In the genomic region with DNA sequence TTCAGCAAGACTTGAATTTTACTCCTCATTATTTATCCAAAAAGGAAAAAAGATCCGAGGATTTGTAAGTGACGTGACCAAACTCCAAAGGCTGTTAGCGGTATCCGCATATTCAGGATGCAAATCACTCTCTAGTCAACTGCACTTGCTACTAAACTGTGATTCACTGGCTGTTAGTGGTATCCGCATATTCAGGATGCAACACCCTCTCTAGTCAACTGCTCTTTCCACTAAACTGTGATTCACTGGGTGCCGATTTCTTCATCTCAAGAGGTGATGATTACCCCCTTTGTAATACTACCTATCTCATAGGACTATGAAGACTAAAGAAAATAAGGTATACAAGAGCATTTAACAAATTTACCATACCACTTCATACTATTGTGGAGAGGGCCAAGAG, we compare ENCODE assay signal across 9 cellular contexts. TPM values are rescaled to one million over a fixed set of nuclear protein-coding genes. Genes with fewer than 3 reads are reported as not detected.
DNase-seq lines count a peak whose midpoint lies in the region; ATAC-seq and TF ChIP-seq lines count a peak whose summit lies in the region.
"Had no signal": no experiment of that assay in that cellular context is flagged by ENCODE, and none has a peak within 500 bp of the region (broad histone marks: within the 10 kb centered on the region; RNA-seq: fewer than 3 reads in every experiment).

No MANE protein-coding gene starts in this region.

- WGBS in hepatocyte (ENCODE audit: low lambda C conversion rate, missing lambda C conversion rate), result 77% methylated on average over 6 of the region's 6 CpGs
- 84 to 88% methylated on average over 6 of the region's 6 CpGs for WGBS in thyroid gland, 2 donors

- peak; percentile 39 for DNase-seq in activated CD4-positive, alpha-beta T cell treated with anti-CD3 and anti-CD28 coated beads for 36 hours
- no peak for DNase-seq in activated CD4-positive, alpha-beta T cell treated with anti-CD3 and anti-CD28 coated beads, Interleukin-2, amount 50 U/mL, for 4 hours
- peak; percentile 77 for DNase-seq in astrocyte of the hippocampus (ENCODE audit: low read depth, low spot score)
- DNase-seq in myocyte (ENCODE audit: low read depth), result peak; percentile 71
- no peak for DNase-seq in hepatocyte (ENCODE audit: low spot score)
- DNase-seq in NCI-H187 treated with DMSO at 0.1 percent for 48 hours (lab: John Stamatoyannopoulos, UW), result no peak
- DNase-seq in thyroid gland, result no peak
- DNase-seq: nephron progenitor cell had no signal

- no peak overlapping the region for H2AFZ ChIP-seq in hepatocyte

- peaks cover 98% of the 10 kb centered on the region for H3K79me2 ChIP-seq in hepatocyte

- no peaks in the 10 kb centered on the region for H3K27me3 Mint-ChIP-seq in activated CD4-positive, alpha-beta T cell treated with anti-CD3 and anti-CD28 coated beads for 36 hours

- H3K4me3 Mint-ChIP-seq in activated CD4-positive, alpha-beta T cell treated with anti-CD3 and anti-CD28 coated beads for 36 hours, result no peak overlapping the region
- H3K4me3 Mint-ChIP-seq: nephron progenitor cell had no signal

- H3K9me3 Mint-ChIP-seq in activated CD4-positive, alpha-beta T cell treated with anti-CD3 and anti-CD28 coated beads for 36 hours (ENCODE audit: low read depth), result no peaks in the 10 kb centered on the region
- H3K9me3 Mint-ChIP-seq: nephron progenitor cell had no signal

- H3K4me1 ChIP-seq in hepatocyte (ENCODE audit: insufficient read depth) (peaks cover 11% of the 10 kb centered on the region), thyroid gland (peaks cover 10 to 11% of the 10 kb centered on the region in 2 donors)

- no peaks in the 10 kb centered on the region for H3K9me2 ChIP-seq in hepatocyte (replicated peaks; ENCODE audit: insufficient read depth)

- peak overlapping the region; percentile 80 for H3K27ac Mint-ChIP-seq in activated CD4-positive, alpha-beta T cell treated with anti-CD3 and anti-CD28 coated beads for 36 hours
- H3K27ac Mint-ChIP-seq: nephron progenitor cell had no signal

- H3K27ac ChIP-seq in hepatocyte, result no peak overlapping the region
- H3K27ac ChIP-seq in thyroid gland, result no peak overlapping the region

- TF ChIP-seq POLR2A in thyroid gland (IDR thresholded peaks at IDR 0.05), result no peak

- no peaks in the 10 kb centered on the region for H3K9me3 ChIP-seq in hepatocyte (ENCODE audit: low read depth)
- H3K9me3 ChIP-seq in thyroid gland, result no peaks in the 10 kb centered on the region

- no peak for TF ChIP-seq CTCF in hepatocyte (IDR thresholded peaks at IDR 0.05; ENCODE audit: poor library complexity)
- no peak for TF ChIP-seq CTCF in thyroid gland (IDR thresholded peaks at IDR 0.05)

- intact Hi-C loops in activated CD4-positive, alpha-beta T cell treated with anti-CD3 and anti-CD28 coated beads for 36 hours (cut with DNase I, micrococcal nuclease), result loop anchor here (1.0 to 10.0 kb wide), 9 partner anchors 41 to 1287 kb away; a partner anchor contains a TSS
- intact Hi-C loops in thyroid gland (cut with DNase I), result no loop called here

- peaks cover 12% of the 10 kb centered on the region for H4K20me1 ChIP-seq in hepatocyte (ENCODE audit: insufficient read depth, poor library complexity, severe bottlenecking)

- no peak overlapping the region for H3K4me3 ChIP-seq in hepatocyte
- no peak overlapping the region for H3K4me3 ChIP-seq in thyroid gland (replicated peaks in 1 of 3)

- H3K4me1 Mint-ChIP-seq in activated CD4-positive, alpha-beta T cell treated with anti-CD3 and anti-CD28 coated beads for 36 hours, result peaks cover 69% of the 10 kb centered on the region

- CTCF ChIA-PET in activated CD4-positive, alpha-beta T cell treated with anti-CD3 and anti-CD28 coated beads for 36 hours (lab: Charles Lee), result no interaction called here

- peaks cover 21% of the 10 kb centered on the region for H3K36me3 Mint-ChIP-seq in activated CD4-positive, alpha-beta T cell treated with anti-CD3 and anti-CD28 coated beads for 36 hours (ENCODE audit: low read depth)

- no peak overlapping the region for H3K4me2 ChIP-seq in hepatocyte

- H3K27me3 ChIP-seq in hepatocyte (no peaks in the 10 kb centered on the region), thyroid gland (no peaks in the 10 kb centered on the region)

- H3K36me3 ChIP-seq in hepatocyte (replicated peaks; ENCODE audit: insufficient read depth, low read depth) (no peaks in the 10 kb centered on the region), thyroid gland (no peaks in the 10 kb centered on the region)

- ATAC-seq in activated CD4-positive, alpha-beta T cell treated with anti-CD3 and anti-CD28 coated beads for 36 hours, result peak; percentile 88
- peak; percentile 25 for ATAC-seq in HG02970 (IDR thresholded peaks at IDR 0.05; ENCODE audit: low FRiP score, unreplicated experiment)

- POLR2A ChIA-PET in activated CD4-positive, alpha-beta T cell treated with anti-CD3 and anti-CD28 coated beads for 36 hours (lab: Charles Lee), result interaction anchor here (0.7 kb wide), 1 partner anchor 41 kb away, joined by 3 read pairs; no protein-coding TSS in a partner anchor

RNA-seq across cellular contexts. Expression of a gene that starts 5.7 kb away (rescaled TPM):
- total RNA-seq in activated CD4-positive, alpha-beta T cell treated with anti-CD3 and anti-CD28 coated beads for 36 hours, result 10 to 100 TPM; 51.6 to 61.9 TPM
- total RNA-seq in myocyte (109 and 116 TPM in 2 replicates), hepatocyte (74.5 and 80.4 TPM in 2 replicates), thyroid gland (100 to 1,000 TPM in 3 of 4 donors, 10 to 100 TPM in 1; 87.1 to 114 (median 111) TPM)
- polyA plus RNA-seq in myocyte (2012), result 98.3 TPM
- 79.4 and 81.1 TPM in 2 replicates for polyA plus RNA-seq in hepatocyte

RNA-seq across cellular contexts. Expression of a gene that starts 45.8 kb away (rescaled TPM):
- total RNA-seq in activated CD4-positive, alpha-beta T cell treated with anti-CD3 and anti-CD28 coated beads for 36 hours, result 10 to 100 TPM; 11.3 to 11.4 TPM
- total RNA-seq in myocyte (13.1 and 25.0 TPM in 2 replicates), hepatocyte (21.6 and 23.3 TPM in 2 replicates), thyroid gland (100 to 1,000 TPM in 1 of 4 donors, 10 to 100 TPM in 3; 68.5 to 108 (median 71.3) TPM)
- 15.0 TPM for polyA plus RNA-seq in myocyte (2012)
- polyA plus RNA-seq in hepatocyte, result 14.8 and 15.9 TPM in 2 replicates

Comparison
In these comparisons a context has a peak if more than half of its experiments do, and no peak if none do; other contexts are left out.
1. DNase-seq: peak in activated CD4-positive, alpha-beta T cell treated with anti-CD3 and anti-CD28 coated beads for 36 hours (single experiment), astrocyte of the hippocampus (single experiment) and myocyte (single experiment); none in activated CD4-positive, alpha-beta T cell treated with anti-CD3 and anti-CD28 coated beads, Interleukin-2, amount 50 U/mL, for 4 hours (0 of 2), hepatocyte (single experiment), NCI-H187 treated with DMSO at 0.1 percent for 48 hours (single experiment) and thyroid gland (0 of 2).